Comparison of ENCODE assay signal across 1 cellular context in genomic region chr1:234724517-234725176, GRCh38.
TF ChIP-seq lines count a peak whose summit lies in the region.

No MANE protein-coding gene starts in this region.

TF ChIP-seq in K562, 482 proteins besides CTCF, POLR2A, EP300 and RAD21 (continued from another document and continues in another):
- TF ChIP-seq SRSF9 (IDR thresholded peaks at IDR 0.05; ENCODE audit: borderline replicate concordance, low read depth, low read length) (no peak), CREM (IDR thresholded peaks at IDR 0.05; ENCODE audit: low read depth) (no peak), BRCA1 (IDR thresholded peaks at IDR 0.05) (no peak), BRCA1 (CRISPR knock-in tag; IDR thresholded peaks at IDR 0.05) (no peak), JUND (IDR thresholded peaks at IDR 0.05; ENCODE audit: borderline replicate concordance, low read depth, low read length) (no peak), JUND (tag; IDR thresholded peaks at IDR 0.05; ENCODE audit: borderline replicate concordance, low read depth, low read length) (no peak), RBBP5 (IDR thresholded peaks at IDR 0.05; ENCODE audit: borderline replicate concordance, insufficient read depth, low read length, poor library complexity, severe bottlenecking) (peak; percentile 57), RHOXF2B (CRISPR knock-in tag; conservative IDR thresholded peaks at IDR 0.05) (no peak), SRSF3 (IDR thresholded peaks at IDR 0.05; ENCODE audit: insufficient read depth, low read length) (no peak), E2F5 (CRISPR knock-in tag; IDR thresholded peaks at IDR 0.05) (peak; percentile 70), ZNF699 (CRISPR knock-in tag; IDR thresholded peaks at IDR 0.05; ENCODE audit: insufficient replicate concordance) (no peak), HNRNPK (IDR thresholded peaks at IDR 0.05; ENCODE audit: low read depth, low read length, poor library complexity, severe bottlenecking) (no peak), ZC3H4 (CRISPR knock-in tag; IDR thresholded peaks at IDR 0.05; ENCODE audit: borderline replicate concordance) (peak; percentile 74), ZNF3 (CRISPR knock-in tag; IDR thresholded peaks at IDR 0.05) (no peak), TRIM25 (IDR thresholded peaks at IDR 0.05; ENCODE audit: borderline replicate concordance) (peak; percentile 90; the same call in 1 of the 2 replicates), RBM34 (IDR thresholded peaks at IDR 0.05; ENCODE audit: borderline replicate concordance, insufficient read depth, low read length) (no peak), GTF2E2 (tag; IDR thresholded peaks at IDR 0.05) (peak; percentile 97), NONO (IDR thresholded peaks at IDR 0.05; ENCODE audit: low read depth in 2 of 2, low read length in 1 of 2) (no peak), FOXK1 (CRISPR knock-in tag; IDR thresholded peaks at IDR 0.05; ENCODE audit: borderline replicate concordance) (no peak), ZNF589 (CRISPR knock-in tag; IDR thresholded peaks at IDR 0.05; ENCODE audit: low read depth) (peak; percentile 25; the same call in 1 of the 2 replicates), BMI1 (IDR thresholded peaks at IDR 0.05; ENCODE audit: low read length) (0 out of 2 replicates have a peak, but pooled peaks have one; percentile 26), CREBBP (IDR thresholded peaks at IDR 0.05; ENCODE audit: low read depth, low read length) (no peak), EP400 (IDR thresholded peaks at IDR 0.05) (no peak), ZNF133 (CRISPR knock-in tag; IDR thresholded peaks at IDR 0.05) (no peak), ASH1L (IDR thresholded peaks at IDR 0.05; ENCODE audit: borderline replicate concordance, low read depth, partially characterized antibody) (no peak), ILK (tag; IDR thresholded peaks at IDR 0.05; ENCODE audit: borderline replicate concordance, low read depth) (no peak), GABPB1 (CRISPR knock-in tag; IDR thresholded peaks at IDR 0.05) (no peak), TAL1 (IDR thresholded peaks at IDR 0.05) (no peak), HMG20A (CRISPR knock-in tag; conservative IDR thresholded peaks at IDR 0.05) (no peak; the same call in 1 of the 2 replicates), MEIS2 (IDR thresholded peaks at IDR 0.05; ENCODE audit: partially characterized antibody) (no peak), E2F1 (CRISPR knock-in tag; IDR thresholded peaks at IDR 0.05) (no peak), RBM39 (optimal IDR thresholded peaks at IDR 0.05; ENCODE audit: low read depth, low read length) (no peak), CEBPB (tag; IDR thresholded peaks at IDR 0.05) (no peak), ZSCAN29 (IDR thresholded peaks at IDR 0.05) (no peak), ZBTB2 (IDR thresholded peaks at IDR 0.05) (peak; percentile 66; the same call in 1 of the 2 replicates), TCFL5 (CRISPR knock-in tag; conservative IDR thresholded peaks at IDR 0.05) (no peak), FOXM1 (IDR thresholded peaks at IDR 0.05; ENCODE audit: low read depth) (no peak; the same call in 1 of the 2 replicates), FOXM1 (CRISPR knock-in tag; IDR thresholded peaks at IDR 0.05; ENCODE audit: low read depth) (no peak), ZNF584 (CRISPR knock-in tag; IDR thresholded peaks at IDR 0.05; ENCODE audit: low read depth) (no peak), DIDO1 (tag; IDR thresholded peaks at IDR 0.05; ENCODE audit: low read depth) (0 out of 2 replicates have a peak, but pooled peaks have one; percentile 41), HIVEP1 (CRISPR knock-in tag; IDR thresholded peaks at IDR 0.05) (0 out of 2 replicates have a peak, but pooled peaks have one; percentile 31), FOXP4 (CRISPR knock-in tag; IDR thresholded peaks at IDR 0.05; ENCODE audit: borderline replicate concordance) (no peak), ZNF518B (CRISPR knock-in tag; IDR thresholded peaks at IDR 0.05) (no peak), TEAD2 (tag; IDR thresholded peaks at IDR 0.05) (peak; percentile 14; the same call in 1 of the 2 replicates), ZNF12 (CRISPR knock-in tag; IDR thresholded peaks at IDR 0.05) (no peak), TFAM (CRISPR knock-in tag; conservative IDR thresholded peaks at IDR 0.05) (no peak), MYC (IDR thresholded peaks at IDR 0.05; ENCODE audit: low read depth, low read length) (no peak), MYC (CRISPR knock-in tag; IDR thresholded peaks at IDR 0.05; ENCODE audit: borderline replicate concordance, low read depth) (peak; percentile 74; the same call in 1 of the 2 replicates), ZNF175 (CRISPR knock-in tag; IDR thresholded peaks at IDR 0.05; ENCODE audit: low read depth) (no peak; the same call in 1 of the 2 replicates), HNRNPUL1 (IDR thresholded peaks at IDR 0.05; ENCODE audit: low read length) (no peak), NR2C1 (IDR thresholded peaks at IDR 0.05) (no peak), NR2C1 (tag; IDR thresholded peaks at IDR 0.05) (no peak; the same call in 1 of the 2 replicates), SAFB2 (IDR thresholded peaks at IDR 0.05; ENCODE audit: borderline replicate concordance, low read depth, low read length, severe bottlenecking) (no peak), CLOCK (CRISPR knock-in tag; IDR thresholded peaks at IDR 0.05; ENCODE audit: borderline replicate concordance) (no peak), ZNF583 (CRISPR knock-in tag; IDR thresholded peaks at IDR 0.05) (peak; percentile 56; the same call in 1 of the 2 replicates), SMAD1 (IDR thresholded peaks at IDR 0.05; ENCODE audit: low read depth, low read length, partially characterized antibody) (no peak), MBD2 (IDR thresholded peaks at IDR 0.05; ENCODE audit: borderline replicate concordance, low read depth) (no peak), POLR2B (IDR thresholded peaks at IDR 0.05; ENCODE audit: low read depth, partially characterized antibody) (no peak), SRSF7 (optimal IDR thresholded peaks at IDR 0.05; ENCODE audit: low read depth, low read length) (no peak), THAP7 (CRISPR knock-in tag; IDR thresholded peaks at IDR 0.05) (no peak), HDGF (IDR thresholded peaks at IDR 0.05) (no peak), ZNF140 (CRISPR knock-in tag; IDR thresholded peaks at IDR 0.05) (no peak; the same call in 1 of the 2 replicates), ZNF75A (CRISPR knock-in tag; IDR thresholded peaks at IDR 0.05) (peak; percentile 64), BRD9 (IDR thresholded peaks at IDR 0.05; ENCODE audit: low read depth, partially characterized antibody) (no peak), ZNF436 (CRISPR knock-in tag; IDR thresholded peaks at IDR 0.05) (no peak), MYBL2 (IDR thresholded peaks at IDR 0.05; ENCODE audit: low read depth) (no peak), MYBL2 (CRISPR knock-in tag; IDR thresholded peaks at IDR 0.05; ENCODE audit: borderline replicate concordance) (no peak), BCOR (IDR thresholded peaks at IDR 0.05) (no peak)
